ENCODE assay signal across 1 cellular context in genomic region chr3:183912895-183913579, GRCh38.
TF ChIP-seq lines count a peak whose summit lies in the region.

No MANE protein-coding gene starts in this region.

TF ChIP-seq in HepG2, 621 proteins besides CTCF, POLR2A, EP300 and RAD21 (continued from another document):
- 0 out of 2 replicates have a peak, but pooled peaks have one; percentile 13 for TF ChIP-seq ZNF609 (CRISPR knock-in tag; IDR thresholded peaks at IDR 0.05; ENCODE audit: borderline replicate concordance)
- no peak for TF ChIP-seq ZFP37 (CRISPR knock-in tag; IDR thresholded peaks at IDR 0.05; ENCODE audit: borderline replicate concordance)
- TF ChIP-seq ZGPAT (CRISPR knock-in tag; IDR thresholded peaks at IDR 0.05): no peak
- no peak for TF ChIP-seq SSRP1 (CRISPR knock-in tag; IDR thresholded peaks at IDR 0.05)
- no peak for TF ChIP-seq ZNF432 (CRISPR knock-in tag; IDR thresholded peaks at IDR 0.05; ENCODE audit: borderline replicate concordance)
- TF ChIP-seq MAZ (IDR thresholded peaks at IDR 0.05; ENCODE audit: borderline replicate concordance, low read depth, low read length): no peak
- TF ChIP-seq MAZ (CRISPR knock-in tag; IDR thresholded peaks at IDR 0.05; ENCODE audit: low read depth): no peak
- TF ChIP-seq ZSCAN20 (CRISPR knock-in tag; IDR thresholded peaks at IDR 0.05; ENCODE audit: borderline replicate concordance): no peak
- TF ChIP-seq KLF13 (CRISPR knock-in tag; IDR thresholded peaks at IDR 0.05): no peak
- no peak for TF ChIP-seq TOE1 (CRISPR knock-in tag; IDR thresholded peaks at IDR 0.05)
TF ChIP-seq in HepG2: peak in this region for 53.
